ENCODE assay signal across 9 cellular contexts in the genomic region with DNA sequence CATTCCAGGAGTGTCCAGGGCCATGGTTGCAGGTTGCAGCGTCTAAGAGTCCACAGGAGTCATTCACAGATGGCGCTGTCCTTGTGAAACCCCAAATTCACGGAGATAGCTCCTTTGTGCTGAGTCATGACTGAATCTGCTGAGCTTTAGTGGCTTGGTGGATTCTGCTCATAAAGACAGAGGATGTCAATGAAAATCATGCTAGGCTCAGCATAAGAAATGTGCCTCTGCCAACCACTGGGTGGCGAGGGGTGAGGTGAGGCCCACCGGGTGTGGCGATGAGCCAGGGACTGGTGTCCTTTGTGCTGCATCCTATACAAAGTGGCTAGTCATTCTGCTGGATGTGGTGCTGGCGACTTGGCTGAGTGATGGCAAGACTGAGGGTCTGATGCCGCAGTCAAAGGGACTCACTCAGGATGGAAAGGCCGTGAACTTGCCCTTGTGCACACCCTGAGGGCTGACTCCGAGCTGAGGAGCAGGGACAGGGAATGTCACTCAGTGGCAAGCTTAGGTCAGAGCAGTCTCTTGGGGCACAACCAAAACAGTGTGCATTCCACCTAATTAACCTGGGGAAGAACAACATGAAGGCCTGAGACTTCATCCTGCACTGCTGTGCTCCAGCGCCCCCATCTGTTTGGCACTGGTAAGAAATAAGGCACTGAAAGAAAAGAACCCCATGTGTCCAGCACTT.
DNase-seq lines count a peak whose midpoint lies in the region; ATAC-seq and TF ChIP-seq lines count a peak whose summit lies in the region.
"Had no signal": no experiment of that assay in that cellular context is flagged by ENCODE, and none has a peak within 500 bp of the region (broad histone marks: within the 10 kb centered on the region; RNA-seq: fewer than 3 reads in every experiment).

No MANE protein-coding gene starts in this region.

- intact Hi-C loops in testis (cut with DNase I; ENCODE audit: low total_unique reads), result no loop called here

- no peaks in the 10 kb centered on the region for H3K9me3 ChIP-seq in DOHH2 (ENCODE audit: control insufficient read depth, insufficient read depth, low read length)
- no peaks in the 10 kb centered on the region for H3K9me3 ChIP-seq in testis
- H3K9me3 ChIP-seq: SJCRH30 had no signal

- DNase-seq in HFF-Myc (ENCODE audit: extremely low read depth, low read depth) (no peak), SHP77 (lab: John Stamatoyannopoulos, UW) (peak; percentile 40 to 46), foreskin keratinocyte (no peak), testis (peak; percentile 29), middle frontal gyrus (ENCODE audit: extremely low spot score, low spot score) (no peak)
- DNase-seq in activated CD4-positive, CD25-positive, alpha-beta regulatory T cell (lab: John Stamatoyannopoulos, UW), result no peak

- H3K4me1 ChIP-seq in DOHH2 (ENCODE audit: control insufficient read depth, low read length) (no peaks in the 10 kb centered on the region), foreskin keratinocyte (peaks cover 16% of the 10 kb centered on the region), testis (no peaks in the 10 kb centered on the region)
- H3K4me1 ChIP-seq: SJCRH30 had no signal

- H3K4me2 ChIP-seq in DOHH2 (ENCODE audit: low read length), result no peak overlapping the region

- no peaks in the 10 kb centered on the region for H3K9me2 ChIP-seq in DOHH2 (replicated peaks; ENCODE audit: control insufficient read depth, low read length)

- no peak for TF ChIP-seq POLR2A in testis (IDR thresholded peaks at IDR 0.05)

- H3K27me3 ChIP-seq in DOHH2 (ENCODE audit: control insufficient read depth, low read length), result no peaks in the 10 kb centered on the region
- no peaks in the 10 kb centered on the region for H3K27me3 ChIP-seq in foreskin keratinocyte
- no peaks in the 10 kb centered on the region for H3K27me3 ChIP-seq in testis
- H3K27me3 ChIP-seq: SJCRH30 had no signal

- no peak overlapping the region for H3K27ac ChIP-seq in DOHH2 (ENCODE audit: low read depth, low read length)
- H3K27ac ChIP-seq in foreskin keratinocyte, result no peak overlapping the region
- H3K27ac ChIP-seq in testis, result no peak overlapping the region
- H3K27ac ChIP-seq: SJCRH30 had no signal

- no peaks in the 10 kb centered on the region for H3F3A ChIP-seq in DOHH2 (ENCODE audit: control insufficient read depth, insufficient read depth)

- WGBS in testis, 2 donors, result 75 to 93% methylated on average over 8 to 11 of the region's 11 CpGs

- ATAC-seq in foreskin keratinocyte, result peak; percentile 72
- ATAC-seq in HG02970 (IDR thresholded peaks at IDR 0.05; ENCODE audit: low FRiP score, unreplicated experiment), result no peak

- peaks cover 3% of the 10 kb centered on the region; the same call in 1 of the 2 replicates for H3K36me3 ChIP-seq in DOHH2 (ENCODE audit: control insufficient read depth, low read length)
- no peaks in the 10 kb centered on the region for H3K36me3 ChIP-seq in testis (ENCODE audit: low read depth, missing control alignments)
- H3K36me3 ChIP-seq: SJCRH30 had no signal

- H3K4me3 ChIP-seq in DOHH2 (ENCODE audit: low read length), result no peak overlapping the region
- no peak overlapping the region for H3K4me3 ChIP-seq in HFF-Myc (replicated peaks; ENCODE audit: low read depth, low read length)
- no peak overlapping the region for H3K4me3 ChIP-seq in testis
- H3K4me3 ChIP-seq: SJCRH30 had no signal

- no peaks in the 10 kb centered on the region for H4K20me1 ChIP-seq in DOHH2 (ENCODE audit: control insufficient read depth, insufficient read depth, low read depth, low read length)

- peaks cover 1% of the 10 kb centered on the region; the same call in 1 of the 2 replicates for H3K79me2 ChIP-seq in DOHH2 (ENCODE audit: control insufficient read depth, low read length)

- peak; percentile 74 for TF ChIP-seq CTCF in DOHH2 (IDR thresholded peaks at IDR 0.05; ENCODE audit: low read depth, low read length, poor library complexity, severe bottlenecking)
- peak; percentile 34 for TF ChIP-seq CTCF in HFF-Myc (IDR thresholded peaks at IDR 0.05; ENCODE audit: low read depth, low read length, missing control alignments)
- TF ChIP-seq CTCF in foreskin keratinocyte (conservative IDR thresholded peaks at IDR 0.05), result peak; percentile 47
- no peak for TF ChIP-seq CTCF in testis (IDR thresholded peaks at IDR 0.05)

Comparison
In these comparisons a context has a peak if more than half of its experiments do, and no peak if none do; other contexts are left out.
1. CTCF ChIP-seq: peak in DOHH2 (single experiment), HFF-Myc (single experiment) and foreskin keratinocyte (single experiment); none in testis (0 of 3).
2. DNase-seq: peak in SHP77 (2 of 2) and testis (single experiment); none in HFF-Myc (single experiment), foreskin keratinocyte (0 of 2), middle frontal gyrus (single experiment) and activated CD4-positive, CD25-positive, alpha-beta regulatory T cell (0 of 4).